Comparison of ENCODE assay signal across 15 cellular contexts in genomic region chr3:4476507-4476906, GRCh38.
"Had no signal": no experiment of that assay in that cellular context is flagged by ENCODE, and none has a peak within 500 bp of the region (broad histone marks: within the 10 kb centered on the region; RNA-seq: fewer than 3 reads in every experiment).

No MANE protein-coding gene starts in this region.

- FAIRE-seq: astrocyte had no signal

- DNase-seq: activated T-cell treated with anti-CD3 and anti-CD28 coated beads, Interleukin-2, amount 50 U/mL, for 1 hour; adrenal gland; cerebellar nuclear complex; foreskin fibroblast; immature natural killer cell; left ventricle myocardium superior; mammary epithelial cell; naive thymus-derived CD8-positive, alpha-beta T cell; retina; sigmoid colon; stimulated activated CD4-positive, alpha-beta T cell treated with anti-CD3 and anti-CD28 coated beads, Interleukin-2, amount 100 ng/mL, for 48 hours; stimulated activated CD8-positive, alpha-beta memory T cell treated with anti-CD3 and anti-CD28 coated beads, Interleukin-4, amount 100 ng/mL, for 48 hours; stimulated activated naive CD4-positive, alpha-beta T cell; T-cell had no signal
